Comparison of ENCODE assay signal across 8 cellular contexts in genomic region chr18:79246309-79247108, GRCh38.
DNase-seq lines count a peak whose midpoint lies in the region; ATAC-seq and TF ChIP-seq lines count a peak whose summit lies in the region.

No MANE protein-coding gene starts in this region.

- H3K4me2 ChIP-seq in GM23248 (ENCODE audit: unreplicated experiment) (peak overlapping the region; percentile 66), SK-N-SH (no peak overlapping the region)

- WGBS in GM23248 (ENCODE audit: low coverage in 1 of 2, low lambda C conversion rate in 2 of 2, missing lambda C conversion rate in 2 of 2), 2 experiments = 33 to 35% methylated on average over 29 to 31 of the region's 31 CpGs
- WGBS in SK-N-SH (ENCODE audit: low lambda C conversion rate) = 16% methylated on average over 25 of the region's 31 CpGs

- H3K4me3 ChIP-seq in GM23248 = peak overlapping the region; percentile 38
- H3K4me3 ChIP-seq in SK-N-SH (ENCODE audit: low read depth in 2 of 2, low read length in 1 of 2) = peak overlapping the region; percentile 14 to 36; a peak in 2 of 4 replicates
- H3K4me3 ChIP-seq in upper lobe of right lung = peak overlapping the region; percentile 6

- TF ChIP-seq CTCF in SK-N-SH (IDR thresholded peaks at IDR 0.05) (peak; percentile 94), upper lobe of right lung (IDR thresholded peaks at IDR 0.05) (peak; percentile 99)

- CTCF ChIA-PET in SK-N-SH (lab: Yijun Ruan, JAX) = no interaction called here

- intact Hi-C loops in posterior cingulate gyrus (cut with DNase I) = loop anchor here (5.0 kb wide), 1 partner anchor 179 kb away; the partner anchor contains the start of gene ATP9B
- intact Hi-C loops in upper lobe of right lung (cut with DNase I) = no loop called here

- no peaks in the 10 kb centered on the region for H4K20me1 ChIP-seq in GM23248 (ENCODE audit: insufficient read depth)
- H4K20me1 ChIP-seq in SK-N-SH (ENCODE audit: insufficient read depth) = no peaks in the 10 kb centered on the region

- POLR2A ChIA-PET in SK-N-SH (lab: Yijun Ruan, JAX) = no interaction called here

- TF ChIP-seq EP300 in SK-N-SH (IDR thresholded peaks at IDR 0.05; ENCODE audit: borderline replicate concordance in 1 of 2, low read depth in 1 of 2, low read length in 1 of 2) = no peak

- DNase-seq in ELR (ENCODE audit: low read depth) = peak; percentile 76
- DNase-seq in GM23248 = peak; percentile 83
- DNase-seq in Kasumi-1 (lab: John Stamatoyannopoulos, UW) = peak; percentile 73 to 88
- DNase-seq in SK-N-SH = peak; percentile 89
- DNase-seq in activated naive CD4-positive, alpha-beta T cell treated with Interleukin-2 at 50 U/mL for 16 hours = peak; percentile 78
- DNase-seq in germinal center (ENCODE audit: low spot score) = peak; percentile 72
- peak; percentile 65 to 97 (median 78) for DNase-seq in posterior cingulate gyrus
- peak; percentile 81 for DNase-seq in upper lobe of right lung

- H3K27me3 ChIP-seq in GM23248 (replicated peaks; ENCODE audit: insufficient read depth) (no peaks in the 10 kb centered on the region), SK-N-SH (ENCODE audit: insufficient read depth) (no peaks in the 10 kb centered on the region), upper lobe of right lung (no peaks in the 10 kb centered on the region)

- no peak overlapping the region for H3K27ac ChIP-seq in GM23248
- no peak overlapping the region for H3K27ac ChIP-seq in SK-N-SH (ENCODE audit: low read depth in 2 of 2, low read length in 1 of 2)
- no peak overlapping the region for H3K27ac ChIP-seq in upper lobe of right lung

- H3K9ac ChIP-seq in GM23248 (no peak overlapping the region), SK-N-SH (no peak overlapping the region)

- H3K9me2 ChIP-seq in GM23248 (ENCODE audit: insufficient read depth) (no peaks in the 10 kb centered on the region), SK-N-SH (no peaks in the 10 kb centered on the region)

- H3K4me1 ChIP-seq in GM23248 (ENCODE audit: insufficient read depth) (no peaks in the 10 kb centered on the region), SK-N-SH (ENCODE audit: control insufficient read depth in 1 of 2, insufficient read depth in 2 of 2, low read depth in 1 of 2, low read length in 1 of 2) (peaks cover 7 to 21% of the 10 kb centered on the region in 2 experiments; a peak in 3 of 4 replicates), upper lobe of right lung (no peaks in the 10 kb centered on the region)

- peak; percentile 87 for TF ChIP-seq RAD21 in SK-N-SH (IDR thresholded peaks at IDR 0.05; ENCODE audit: low read length)

- no peaks in the 10 kb centered on the region for H3K9me3 ChIP-seq in GM23248 (ENCODE audit: low read depth)
- H3K9me3 ChIP-seq in SK-N-SH = no peaks in the 10 kb centered on the region
- no peaks in the 10 kb centered on the region for H3K9me3 ChIP-seq in upper lobe of right lung

- H3F3A ChIP-seq in GM23248 (ENCODE audit: insufficient read depth) = no peaks in the 10 kb centered on the region
- peaks cover 4% of the 10 kb centered on the region for H3F3A ChIP-seq in SK-N-SH (replicated peaks; ENCODE audit: insufficient read depth)

- H2AFZ ChIP-seq in GM23248 (peak overlapping the region; percentile 51), SK-N-SH (ENCODE audit: low read depth) (0 out of 2 replicates have a peak overlapping the region, but pooled peaks have one; percentile 39)

- no peaks in the 10 kb centered on the region for H3K36me3 ChIP-seq in GM23248 (ENCODE audit: low read depth)
- H3K36me3 ChIP-seq in SK-N-SH (replicated peaks in 1 of 2; ENCODE audit: control insufficient read depth in 1 of 2, insufficient read depth in 2 of 2, low read length in 1 of 2) = no peaks in the 10 kb centered on the region
- no peaks in the 10 kb centered on the region for H3K36me3 ChIP-seq in upper lobe of right lung

- no peaks in the 10 kb centered on the region for H3K79me2 ChIP-seq in GM23248 (ENCODE audit: insufficient read depth)
- H3K79me2 ChIP-seq in SK-N-SH (ENCODE audit: insufficient read depth) = no peaks in the 10 kb centered on the region

- ATAC-seq in upper lobe of right lung = peak; percentile 100

- in situ Hi-C loops in GM23248 (cut with MboI) = no loop called here

TF ChIP-seq in SK-N-SH, 30 proteins besides CTCF, POLR2A, EP300 and RAD21:
- TF ChIP-seq MXI1 (IDR thresholded peaks at IDR 0.05; ENCODE audit: low read depth, low read length) (peak; percentile 40; the same call in 1 of the 2 replicates), SMC3 (IDR thresholded peaks at IDR 0.05; ENCODE audit: low read depth, low read length) (peak; percentile 70), CHD2 (IDR thresholded peaks at IDR 0.05; ENCODE audit: low read length, partially characterized antibody) (peak; percentile 46), RXRA (IDR thresholded peaks at IDR 0.05; ENCODE audit: borderline replicate concordance, low read depth) (no peak), NRF1 (IDR thresholded peaks at IDR 0.05; ENCODE audit: low read depth, low read length) (0 out of 2 replicates have a peak, but pooled peaks have one; percentile 9)
TF ChIP-seq in SK-N-SH: peak in this region for 4.
